Comparison of ENCODE assay signal across 28 cellular contexts in the genomic region with DNA sequence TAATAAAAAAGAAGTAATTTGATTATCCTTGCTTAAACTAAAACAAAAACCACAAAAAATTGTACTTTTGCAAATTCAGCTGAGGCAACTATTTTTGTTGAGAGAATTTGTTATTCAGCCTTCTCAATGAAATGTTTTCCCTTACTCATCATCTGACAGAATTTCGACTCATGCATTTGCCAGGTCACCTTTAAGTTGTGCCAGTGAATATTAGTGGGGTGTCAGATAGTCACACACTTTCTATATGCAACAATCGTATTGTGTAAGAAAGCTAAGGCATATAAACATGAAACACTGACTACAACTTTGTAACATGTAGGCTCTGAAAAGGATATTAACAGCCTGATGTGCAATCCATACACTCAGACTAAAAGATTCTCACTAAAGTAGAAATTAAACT.
DNase-seq lines count a peak whose midpoint lies in the region; ATAC-seq, FAIRE-seq and TF ChIP-seq lines count a peak whose summit lies in the region.
"Had no signal": no experiment of that assay in that cellular context is flagged by ENCODE, and none has a peak within 500 bp of the region (broad histone marks: within the 10 kb centered on the region; RNA-seq: fewer than 3 reads in every experiment).

No MANE protein-coding gene starts in this region.

- H3K4me1 ChIP-seq in osteoblast (ENCODE audit: insufficient read depth, low read length), result peaks cover 8% of the 10 kb centered on the region
- no peaks in the 10 kb centered on the region for H3K4me1 ChIP-seq in Peyer's patch
- H3K4me1 ChIP-seq: Caco-2 had no signal

- no peak for DNase-seq in H54 (ENCODE audit: insufficient read length, low spot score)
- DNase-seq in RKO (ENCODE audit: low spot score), result peak; percentile 49
- peak; percentile 9 for DNase-seq in choroid plexus epithelial cell (ENCODE audit: low read depth)
- no peak for DNase-seq in osteoblast (ENCODE audit: insufficient read length, low spot score, missing footprints)
- no peak for DNase-seq in cerebellar nuclear complex (lab: John Stamatoyannopoulos, UW)
- no peak for DNase-seq in Peyer's patch
- DNase-seq: Caco-2; CD8-positive, alpha-beta T cell; GDM1; Karpas-422; MV-4-11; NCI-H1105 treated with DMSO at 0.1 percent for 48 hours; NCI-H146; NCI-H1930; NCI-H2107; NCI-H446 treated with DMSO at 0.1 percent for 48 hours; NCI-H526; NCI-H82; NK-92 treated with Interleukin-12 subunit alpha and Interleukin-12 subunit beta, amount 100 ng/mL, for 24 hours; PC-9; SIG-M5 had no signal

- no peaks in the 10 kb centered on the region for H4K20me1 ChIP-seq in osteoblast (ENCODE audit: insufficient read depth, low read length)

- no peaks in the 10 kb centered on the region for H3K79me2 ChIP-seq in osteoblast (ENCODE audit: insufficient read depth, low read length)

- no peaks in the 10 kb centered on the region for H3K9me3 ChIP-seq in osteoblast (ENCODE audit: low read depth, low read length)
- H3K9me3 ChIP-seq in Peyer's patch, result no peaks in the 10 kb centered on the region
- H3K9me3 ChIP-seq: Caco-2 had no signal

- no peak for TF ChIP-seq CTCF in choroid plexus epithelial cell (conservative IDR thresholded peaks at IDR 0.05; ENCODE audit: low read depth, low read length)
- no peak for TF ChIP-seq CTCF in osteoblast (IDR thresholded peaks at IDR 0.05; ENCODE audit: extremely low read depth, low read depth, low read length)
- TF ChIP-seq CTCF in Peyer's patch (IDR thresholded peaks at IDR 0.05), result no peak

- no peaks in the 10 kb centered on the region for H3K36me3 ChIP-seq in osteoblast (ENCODE audit: insufficient read depth, low read length)
- H3K36me3 ChIP-seq in Peyer's patch, result no peaks in the 10 kb centered on the region

- ATAC-seq in GM18867 (IDR thresholded peaks at IDR 0.05; ENCODE audit: unreplicated experiment), result no peak
- ATAC-seq in HG03442 (IDR thresholded peaks at IDR 0.05; ENCODE audit: unreplicated experiment), result no peak
- ATAC-seq: CD8-positive, alpha-beta T cell; GM12878; HepG2 had no signal

- no peak for TF ChIP-seq POLR2A in H54 (IDR thresholded peaks at IDR 0.05; ENCODE audit: low read depth, low read length)
- no peak for TF ChIP-seq POLR2A in Peyer's patch (IDR thresholded peaks at IDR 0.05)

- H3K4me2 ChIP-seq in osteoblast (ENCODE audit: insufficient read depth, low read length), result peak overlapping the region; percentile 11
- H3K4me2 ChIP-seq: PC-9 had no signal

- H3K4me3 ChIP-seq in choroid plexus epithelial cell (ENCODE audit: low read depth, low read length) (no peak overlapping the region), osteoblast (ENCODE audit: insufficient read depth, low read length) (no peak overlapping the region), Peyer's patch (no peak overlapping the region)
- H3K4me3 ChIP-seq: GM12878, PC-9, SK-N-MC had no signal

- H2AFZ ChIP-seq in osteoblast (ENCODE audit: low read length), result no peak overlapping the region
- H2AFZ ChIP-seq: PC-9 had no signal

- no peaks in the 10 kb centered on the region for H3K27me3 ChIP-seq in osteoblast (ENCODE audit: insufficient read depth, low read length)
- H3K27me3 ChIP-seq in Peyer's patch, result no peaks in the 10 kb centered on the region

- H3K27ac ChIP-seq in osteoblast (ENCODE audit: low read depth, low read length) (peak overlapping the region; percentile 48), Peyer's patch (no peak overlapping the region)
- H3K27ac ChIP-seq: C4-2B, PC-9, RWPE1, SK-N-MC had no signal

- peak; percentile 58 for FAIRE-seq in H54 (lab: Jason Lieb, UNC)
- FAIRE-seq: GM12878, HepG2 had no signal

Comparison
In these comparisons a context has a peak if more than half of its experiments do, and no peak if none do; other contexts are left out.
1. DNase-seq: peak in RKO (single experiment) and choroid plexus epithelial cell (single experiment); none in H54 (single experiment), osteoblast (single experiment), cerebellar nuclear complex (0 of 2) and Peyer's patch (0 of 3).